8 cellular contexts compared by ENCODE assay signal in the genomic region with DNA sequence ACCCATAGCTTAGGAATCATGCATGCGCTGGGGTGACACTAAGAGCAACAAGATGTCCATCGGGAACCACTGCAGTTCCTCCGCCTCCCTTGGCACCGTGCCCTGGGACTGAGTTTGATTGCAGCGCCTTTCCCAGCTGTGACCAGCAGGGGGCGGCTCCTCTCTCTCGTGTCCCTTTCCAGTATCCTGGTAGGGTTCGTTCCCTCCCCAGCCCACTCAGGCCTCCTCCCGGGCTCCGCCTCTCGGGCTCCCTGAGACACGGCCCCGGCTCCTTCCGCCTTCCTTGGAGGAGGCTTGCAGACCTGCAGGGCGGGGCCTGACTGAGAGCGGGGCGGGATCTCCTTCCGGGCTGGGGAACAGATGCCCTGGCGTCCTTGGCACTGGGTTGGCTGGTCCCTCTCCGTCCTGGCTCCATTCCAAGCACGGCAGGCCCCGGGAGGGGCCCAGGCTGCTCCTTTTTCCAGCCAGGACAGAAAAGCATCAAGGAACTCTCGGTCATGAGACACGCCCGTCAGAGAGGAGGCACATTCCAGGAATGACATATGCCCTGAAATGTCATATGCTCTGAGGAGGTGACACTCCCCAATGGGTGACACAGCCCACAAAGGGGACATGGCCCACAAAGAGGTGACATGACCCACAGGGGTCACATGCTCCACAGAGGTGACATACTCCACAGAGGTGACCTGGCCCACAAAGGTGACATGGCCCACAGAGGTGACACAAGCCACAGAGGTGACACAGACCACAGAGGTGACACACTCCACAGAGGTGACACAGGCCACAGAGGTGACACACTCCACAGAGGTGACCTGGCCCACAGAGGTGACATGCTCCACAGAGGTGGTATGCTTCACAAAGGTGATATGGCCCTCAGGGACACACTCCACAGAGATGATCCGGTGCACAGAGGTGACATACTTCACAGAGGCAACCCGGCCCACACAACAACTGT.
DNase-seq lines count a peak whose midpoint lies in the region; ATAC-seq and TF ChIP-seq lines count a peak whose summit lies in the region.

No MANE protein-coding gene starts in this region.

- no peaks in the 10 kb centered on the region for H3K27me3 ChIP-seq in prostate gland (replicated peaks; ENCODE audit: insufficient read depth)

- DNase-seq in AG10803 (ENCODE audit: low read depth) (peak; percentile 96), NCI-H146 (lab: John Stamatoyannopoulos, UW) (peak; percentile 59), T-helper 2 cell (peak; percentile 48 to 68 (median 63)), anterior cingulate cortex (lab: John Stamatoyannopoulos, UW) (peak in 57 of 58 donors; percentile 21 to 96 (median 78)), left ventricle myocardium superior (peak; percentile 98), prostate gland (ENCODE audit: low spot score) (peak; percentile 86), ureter (ENCODE audit: low spot score) (peak; percentile 99)

- intact Hi-C loops in left ventricle myocardium superior (cut with micrococcal nuclease) (no loop called here), prostate gland (cut with DNase I) (loop anchor here (5.0 to 10.0 kb wide), 3 partner anchors 77 to 425 kb away; a partner anchor contains a TSS)

- H3K4me1 ChIP-seq in prostate gland (replicated peaks): no peaks in the 10 kb centered on the region

- no peaks in the 10 kb centered on the region for H3K9me3 ChIP-seq in prostate gland

- peak overlapping the region; percentile 23 to 47 for H3K27ac ChIP-seq in prostate gland

- TF ChIP-seq POLR2A in prostate gland (IDR thresholded peaks at IDR 0.05): no peak

- H3K4me3 ChIP-seq in AG10803 (ENCODE audit: low read length) (peak overlapping the region; percentile 58), prostate gland (peak overlapping the region in 1 of 2 donors; percentile 8)

- peak; percentile 93 for TF ChIP-seq CTCF in AG10803 (conservative IDR thresholded peaks at IDR 0.05; ENCODE audit: low read length)
- peak; percentile 78 to 90 (median 86) for TF ChIP-seq CTCF in prostate gland (IDR thresholded peaks at IDR 0.05)

- ATAC-seq in GM19467 (IDR thresholded peaks at IDR 0.05; ENCODE audit: unreplicated experiment) (peak; percentile 50), left ventricle myocardium superior (peak; percentile 86)

- 15% methylated on average over 24 of the region's 27 CpGs for WGBS in prostate gland

- no peaks in the 10 kb centered on the region for H3K36me3 ChIP-seq in prostate gland
